Comparison of ENCODE assay signal across 11 cellular contexts in genomic region chr9:33774074-33774689, GRCh38. TPM values are rescaled to one million over a fixed set of nuclear protein-coding genes. Genes with fewer than 3 reads are reported as not detected.
A peak's percentile ranks its signal among the peaks of the same experiment; 100 is the strongest.
DNase-seq lines count a peak whose midpoint lies in the region; ATAC-seq, FAIRE-seq and TF ChIP-seq lines count a peak whose summit lies in the region.
"Not testable (repeated sequence)": the region's sequence is repeated elsewhere in the genome, so short reads cannot be mapped to it uniquely, and the experiment has no call there.
"Had no signal": no experiment of that assay in that cellular context is flagged by ENCODE, and none has a peak within 500 bp of the region (broad histone marks: within the 10 kb centered on the region; RNA-seq: fewer than 3 reads in every experiment).

No MANE protein-coding gene starts in this region.

- CTCF ChIA-PET in Calu3 (lab: Charles Lee) = interaction anchor here (0.5 to 1.4 kb wide), 3 partner anchors 36 to 567 kb away, joined by 3 to 5 read pairs (median 5); no protein-coding TSS in a partner anchor

- H3K27me3 Mint-ChIP-seq in Calu3 (ENCODE audit: unreplicated experiment) = not testable (repeated sequence)

- DNase-seq in Calu3; RWPE2 (ENCODE audit: low spot score); esophagus squamous epithelium (lab: John Stamatoyannopoulos, UW); left colon: not testable (repeated sequence)
- DNase-seq in NCI-H526 treated with DMSO at 0.1 percent for 48 hours (lab: John Stamatoyannopoulos, UW) = peak; percentile 91
- DNase-seq in colonic mucosa = peak; percentile 37
- peak; percentile 37 for DNase-seq in small intestine
- DNase-seq in ureter (ENCODE audit: low spot score) = peak; percentile 53

- H3K27ac ChIP-seq in RWPE2 (ENCODE audit: poor library complexity, severe bottlenecking) (peak overlapping the region; percentile 97), colonic mucosa (peak overlapping the region; percentile 11), esophagus squamous epithelium (peak overlapping the region in 3 of 4 donors; percentile 51 to 78 (median 62)), small intestine (ENCODE audit: low read depth in 1 of 2, low read length in 1 of 2) (peak overlapping the region in 1 of 2 donors; percentile 21)

- H3K9ac ChIP-seq in colonic mucosa (ENCODE audit: low read depth in 2 of 2, low read length in 2 of 2) = not testable (repeated sequence)

- not testable (repeated sequence) for TF ChIP-seq CTCF in Calu3 (IDR thresholded peaks at IDR 0.05; ENCODE audit: unreplicated experiment); RWPE2 (IDR thresholded peaks at IDR 0.05; ENCODE audit: poor library complexity, severe bottlenecking); colonic mucosa (IDR thresholded peaks at IDR 0.05); esophagus squamous epithelium (IDR thresholded peaks at IDR 0.05)

- intact Hi-C loops in Calu3 (cut with micrococcal nuclease; ENCODE audit: unreplicated experiment); colonic mucosa (cut with DNase I); esophagus squamous epithelium (cut with DNase I); left colon (cut with DNase I, micrococcal nuclease): not testable (repeated sequence)

- not testable (repeated sequence) for BruUV-seq in Calu3 (replicated peaks; lab: Mats Ljungman, UMichigan)

- H3K36me3 Mint-ChIP-seq in Calu3 (ENCODE audit: insufficient read depth, unreplicated experiment) = peaks cover 18% of the 10 kb centered on the region

- H3K4me1 ChIP-seq in RWPE2 (ENCODE audit: insufficient read depth, poor library complexity, severe bottlenecking) (peaks cover 40% of the 10 kb centered on the region), esophagus squamous epithelium (peaks cover 0 to 42% (median 3%) of the 10 kb centered on the region in 3 donors)
- not testable (repeated sequence) for H3K4me1 ChIP-seq in colonic mucosa; small intestine (ENCODE audit: control insufficient read depth in 2 of 2, insufficient read depth in 1 of 2, low read depth in 1 of 2, low read length in 1 of 2)

- H3K4me3 Mint-ChIP-seq in Calu3 (ENCODE audit: low read depth, unreplicated experiment) = peak overlapping the region; percentile 28

- ATAC-seq in RWPE2 (ENCODE audit: low read depth) = peak; percentile 37; the same call in 2 of the 3 replicates
- ATAC-seq in left colon = peak; percentile 62

- FAIRE-seq in small intestine (lab: Jason Lieb, UNC) = peak; percentile 89

- H3K4me1 Mint-ChIP-seq in Calu3 (ENCODE audit: low read depth, unreplicated experiment) = peaks cover 33% of the 10 kb centered on the region

- not testable (repeated sequence) for TF ChIP-seq POLR2A in esophagus squamous epithelium (IDR thresholded peaks at IDR 0.05)

- not testable (repeated sequence) for H3K4me3 ChIP-seq in RWPE2 (ENCODE audit: severe bottlenecking); colonic mucosa; esophagus squamous epithelium; small intestine (ENCODE audit: low read depth in 1 of 2, low read length in 2 of 2)

- peak overlapping the region; percentile 55 for H3K27ac Mint-ChIP-seq in Calu3 (ENCODE audit: unreplicated experiment)

- H3K9me3 Mint-ChIP-seq in Calu3 (ENCODE audit: low read depth, unreplicated experiment) = not testable (repeated sequence)

- not testable (repeated sequence) for H3K9me3 ChIP-seq in RWPE2 (ENCODE audit: severe bottlenecking); colonic mucosa; esophagus squamous epithelium; small intestine (ENCODE audit: control insufficient read depth, low read depth)

- H3K36me3 ChIP-seq in RWPE2 (ENCODE audit: low read depth); colonic mucosa; esophagus squamous epithelium; small intestine (ENCODE audit: control insufficient read depth in 2 of 2, insufficient read depth in 2 of 2, low read length in 2 of 2): not testable (repeated sequence)

- WGBS in esophagus squamous epithelium, 2 donors = 37 to 58% methylated on average over 5 of the region's 5 CpGs
- 12 to 47% (median 27%) methylated on average over 5 of the region's 5 CpGs for whole genome bisulfite sequencing in small intestine, 3 donors

- H3K27me3 ChIP-seq in RWPE2 (ENCODE audit: insufficient read depth, poor library complexity, severe bottlenecking); colonic mucosa; esophagus squamous epithelium; small intestine (ENCODE audit: control insufficient read depth in 2 of 2, insufficient read depth in 2 of 2, low read length in 2 of 2): not testable (repeated sequence)

RNA-seq across cellular contexts. Expression of gene PRSS3, which starts 21.2 kb away (rescaled TPM):
- total RNA-seq in Calu3 (2022) (19.0 and 29.5 TPM in 2 replicates), colonic mucosa (100 to 1,000 TPM; 148 to 191 TPM), esophagus squamous epithelium (100 to 1,000 TPM in 1 of 4 donors, 10 to 100 TPM in 3; 39.5 to 204 (median 56.5) TPM), left colon (100 to 1,000 TPM; 244 to 310 TPM), ureter (6.5 TPM)
- 100 to 1,000 TPM; 147 to 505 (median 430) TPM for polyA plus RNA-seq in small intestine
- total RNA-seq: A673, H9 had no signal
- polyA plus RNA-seq: CD8-positive, alpha-beta memory T cell had no signal

RNA-seq across cellular contexts. Expression of gene UBE2R2, which starts 42.8 kb away (rescaled TPM):
- total RNA-seq in Calu3 (2022) = 24.5 and 26.2 TPM in 2 replicates
- 10 to 100 TPM; 31.4 to 46.0 TPM for total RNA-seq in colonic mucosa
- 10 to 100 TPM; 14.3 to 19.1 (median 16.7) TPM for total RNA-seq in esophagus squamous epithelium
- 10 to 100 TPM; 34.1 to 40.8 TPM for total RNA-seq in left colon
- polyA plus RNA-seq in small intestine = 10 to 100 TPM; 22.5 to 42.4 (median 29.5) TPM
- 35.6 TPM for total RNA-seq in ureter
